ENCODE assay signal across 9 cellular contexts in the genomic region with DNA sequence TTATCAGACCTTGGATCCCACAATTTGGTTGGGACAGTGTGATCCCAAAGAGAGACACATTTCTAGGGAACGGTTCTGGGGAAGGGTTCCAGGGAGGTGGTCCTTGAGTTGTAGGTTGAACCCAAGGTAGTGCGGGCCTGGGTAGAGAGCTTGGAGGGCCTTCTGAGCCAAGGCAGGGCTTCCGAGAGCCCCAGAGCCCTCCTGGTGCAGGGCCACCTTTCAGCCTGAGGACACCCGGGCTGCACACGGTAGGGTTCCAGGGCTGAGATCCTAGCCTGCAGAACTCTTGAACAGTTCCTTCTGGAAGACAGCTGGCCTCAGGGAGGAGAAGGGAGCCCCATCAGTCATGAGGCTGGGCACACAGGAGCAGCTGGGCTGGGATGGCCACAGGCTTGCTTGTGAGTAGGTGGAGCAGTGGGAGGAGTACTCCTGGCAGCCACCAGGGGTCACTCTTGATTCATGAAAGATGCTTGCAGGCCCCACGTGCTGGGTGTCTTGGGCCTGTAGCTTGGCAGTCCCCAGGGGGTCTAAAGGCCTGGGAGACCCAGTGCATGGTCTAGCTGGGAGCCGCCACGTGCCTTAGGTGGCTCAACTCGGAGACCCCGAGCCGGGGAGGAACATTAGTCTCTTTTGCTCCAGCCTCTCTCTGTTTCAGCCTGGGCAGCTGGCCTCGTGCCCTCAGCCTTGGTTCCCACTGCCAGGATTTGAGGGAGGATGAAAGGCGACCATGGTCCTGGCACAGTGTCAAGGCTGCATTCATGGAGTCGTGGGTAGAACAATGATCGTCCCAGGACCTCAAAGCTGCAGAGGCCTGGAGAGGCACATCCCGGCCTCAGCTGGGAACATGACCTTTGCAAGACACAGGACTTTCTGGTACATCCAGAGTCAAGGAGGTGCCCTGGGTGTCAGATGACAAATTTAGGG.
A peak's percentile ranks its signal among the peaks of the same experiment; 100 is the strongest.
DNase-seq lines count a peak whose midpoint lies in the region; ATAC-seq, FAIRE-seq and TF ChIP-seq lines count a peak whose summit lies in the region.
"Had no signal": no experiment of that assay in that cellular context is flagged by ENCODE, and none has a peak within 500 bp of the region (broad histone marks: within the 10 kb centered on the region; RNA-seq: fewer than 3 reads in every experiment).

No MANE protein-coding gene starts in this region.

- no peaks in the 10 kb centered on the region for H3K27me3 ChIP-seq in parathyroid adenoma (ENCODE audit: control insufficient read depth, insufficient read depth, low read length)

- H2AFZ ChIP-seq in parathyroid adenoma, result no peak overlapping the region

- no peak overlapping the region for H3K9ac ChIP-seq in parathyroid adenoma

- DNase-seq in ELF-1 (ENCODE audit: low read depth, low spot score) (peak; percentile 96), LNCaP clone FGC (ENCODE audit: low read depth) (peak; percentile 50), RWPE1 (ENCODE audit: low spot score) (peak; percentile 29), glomerular endothelial cell (ENCODE audit: extremely low read depth, low read depth, low spot score) (peak; percentile 10), urothelium cell line (ENCODE audit: low spot score) (peak; percentile 74)
- peak; percentile 79 for DNase-seq in activated effector memory CD4-positive, alpha-beta T cell treated with anti-CD3 and anti-CD28 coated beads, Interleukin-2, amount 50 U/mL, for 16 hours

- peak; percentile 74 for ATAC-seq in GM21825 (IDR thresholded peaks at IDR 0.05; ENCODE audit: unreplicated experiment)

- H3K4me2 ChIP-seq in parathyroid adenoma (ENCODE audit: low read length), result no peak overlapping the region

- H3K79me2 ChIP-seq in parathyroid adenoma, result no peaks in the 10 kb centered on the region

- H3K4me3 ChIP-seq in LNCaP clone FGC (ENCODE audit: low read depth, low read length) (no peak overlapping the region), parathyroid adenoma (ENCODE audit: low read depth, low read length) (no peak overlapping the region)

- FAIRE-seq in urothelium cell line (lab: Jason Lieb, UNC), result peak; percentile 42

- CTCF ChIA-PET in RWPE1 (lab: Yijun Ruan, JAX), result interaction anchor here (0.6 to 2.3 kb wide), 2 partner anchors 106 to 732 kb away, joined by 6 to 15 read pairs; no protein-coding TSS in a partner anchor

- peak; percentile 89 for TF ChIP-seq CTCF in LNCaP clone FGC (IDR thresholded peaks at IDR 0.05; ENCODE audit: control insufficient read depth, extremely low read depth, insufficient read depth)
- TF ChIP-seq CTCF in RWPE1 (conservative IDR thresholded peaks at IDR 0.05; ENCODE audit: low read depth), result peak; percentile 34; the same call in 1 of the 2 replicates
- peak; percentile 65 for TF ChIP-seq CTCF in parathyroid adenoma (IDR thresholded peaks at IDR 0.05)

- no peak overlapping the region for H3K27ac ChIP-seq in RWPE1
- H3K27ac ChIP-seq in parathyroid adenoma, result no peak overlapping the region
- H3K27ac ChIP-seq: epithelial cell of prostate had no signal

- H3K9me3 ChIP-seq in parathyroid adenoma (ENCODE audit: control insufficient read depth, low read length), result no peaks in the 10 kb centered on the region

- H3K4me1 ChIP-seq in parathyroid adenoma, result no peaks in the 10 kb centered on the region

- H3K36me3 ChIP-seq in parathyroid adenoma (ENCODE audit: control insufficient read depth, insufficient read depth, low read length), result no peaks in the 10 kb centered on the region

- POLR2A ChIA-PET in RWPE1 (lab: Yijun Ruan, JAX; ENCODE audit: low non-redundant PET), result no interaction called here

Comparison
In these comparisons a context has a peak if more than half of its experiments do, and no peak if none do; other contexts are left out.
1. DNase-seq: peak in every context shown above with its lines; median percentile 96 in ELF-1; 79 in activated effector memory CD4-positive, alpha-beta T cell treated with anti-CD3 and anti-CD28 coated beads, Interleukin-2, amount 50 U/mL, for 16 hours; 74 in urothelium cell line; 50 in LNCaP clone FGC; 29 in RWPE1; 10 in glomerular endothelial cell.
2. CTCF ChIP-seq: peak in every context shown above with its lines; median percentile 89 in LNCaP clone FGC; 65 in parathyroid adenoma; 34 in RWPE1.